Comparison of ENCODE assay signal across 23 cellular contexts in genomic region chr2:141641462-141641861, GRCh38.
DNase-seq lines count a peak whose midpoint lies in the region; ATAC-seq, FAIRE-seq and TF ChIP-seq lines count a peak whose summit lies in the region.
"Had no signal": no experiment of that assay in that cellular context is flagged by ENCODE, and none has a peak within 500 bp of the region (broad histone marks: within the 10 kb centered on the region; RNA-seq: fewer than 3 reads in every experiment).

No MANE protein-coding gene starts in this region.

- no peak for FAIRE-seq in urothelium cell line (lab: Jason Lieb, UNC)

- DNase-seq in HS-27A (ENCODE audit: low read depth) (peak; percentile 7), SK-N-MC (ENCODE audit: low read depth, low spot score) (no peak), fibroblast of mammary gland (ENCODE audit: low read depth) (peak; percentile 4), urothelium cell line (ENCODE audit: low spot score) (peak; percentile 7), middle frontal gyrus (ENCODE audit: extremely low spot score, low spot score) (no peak)
- DNase-seq: activated CD4-positive, alpha-beta T cell treated with anti-CD3 and anti-CD28 coated beads, Interleukin-2, amount 50 U/mL, for 4 hours; activated gamma-delta T cell treated with Interleukin-2 at 50 U/mL for 16 hours; Calu3; colonic mucosa; foreskin melanocyte; natural killer cell; NCI-H1105 treated with DMSO at 0.1 percent for 48 hours; NCI-H526 treated with DMSO at 0.1 percent for 48 hours; stimulated activated naive CD8-positive, alpha-beta T cell treated with anti-CD3 and anti-CD28 coated beads, Interleukin-15, amount 100 ng/mL, for 72 hours; transverse colon had no signal

- peak overlapping the region; percentile 5; the same call in 1 of the 2 replicates for H3K27ac ChIP-seq in SK-N-MC
- H3K27ac ChIP-seq: ascending aorta, BLaER1, colonic mucosa, parathyroid adenoma, transverse colon, VCaP had no signal

- no peak overlapping the region for H3K9ac ChIP-seq in SK-N-MC (ENCODE audit: insufficient read length)
- H3K9ac ChIP-seq: BLaER1, parathyroid adenoma had no signal

- H3K4me3 ChIP-seq in SK-N-MC = no peak overlapping the region
- no peak overlapping the region for H3K4me3 ChIP-seq in fibroblast of mammary gland (ENCODE audit: control insufficient read depth, low read depth, low read length)
- H3K4me3 ChIP-seq: ascending aorta, BLaER1, colonic mucosa, HAP-1, transverse colon had no signal

- ATAC-seq in HG03378 (IDR thresholded peaks at IDR 0.05; ENCODE audit: unreplicated experiment) = no peak
- no peak for ATAC-seq in GM21390 (IDR thresholded peaks at IDR 0.05; ENCODE audit: unreplicated experiment)
- ATAC-seq: natural killer cell; Right ventricle myocardium inferior; stimulated activated naive CD8-positive, alpha-beta T cell treated with anti-CD3 and anti-CD28 coated beads, Interleukin-15, amount 100 ng/mL, for 72 hours had no signal

- no peak for TF ChIP-seq CTCF in fibroblast of mammary gland (conservative IDR thresholded peaks at IDR 0.05; ENCODE audit: control insufficient read depth, insufficient read depth, low read depth, low read length)

- H3K36me3 ChIP-seq in SK-N-MC (ENCODE audit: insufficient read depth, low read length) = no peaks in the 10 kb centered on the region
- H3K36me3 ChIP-seq: ascending aorta, BLaER1, colonic mucosa, HAP-1, transverse colon had no signal

- H3K9me3 ChIP-seq in SK-N-MC (ENCODE audit: low read depth, low read length) = no peaks in the 10 kb centered on the region
- H3K9me3 ChIP-seq: ascending aorta, BLaER1, colonic mucosa, HAP-1, transverse colon had no signal

Comparison
In these comparisons a context has a peak if more than half of its experiments do, and no peak if none do; other contexts are left out.
1. DNase-seq: peak in HS-27A (single experiment), fibroblast of mammary gland (single experiment) and urothelium cell line (single experiment); none in SK-N-MC (single experiment) and middle frontal gyrus (single experiment).